In the genomic region with DNA sequence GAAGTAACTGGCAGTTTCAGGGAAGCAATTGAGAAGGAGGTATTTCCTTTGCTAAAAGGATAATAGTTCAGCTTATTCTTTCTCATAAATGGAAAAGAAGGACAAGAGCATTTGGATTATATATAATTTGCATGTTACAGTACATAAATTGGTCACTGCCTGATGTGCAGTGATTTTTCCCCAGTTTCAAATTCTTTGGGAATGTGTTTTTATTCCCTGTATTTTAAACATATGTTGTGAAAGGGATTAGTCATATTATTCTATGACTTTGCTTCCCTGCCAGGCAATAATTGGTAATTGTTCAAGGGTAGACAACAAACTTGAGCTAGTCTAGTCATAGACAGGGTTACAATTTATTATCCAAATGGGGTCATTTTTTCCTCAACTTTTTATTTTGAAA, we compare ENCODE assay signal across 28 cellular contexts.
"Had no signal": no experiment of that assay in that cellular context is flagged by ENCODE, and none has a peak within 500 bp of the region (broad histone marks: within the 10 kb centered on the region; RNA-seq: fewer than 3 reads in every experiment).

No MANE protein-coding gene starts in this region.

- ATAC-seq: esophagus mucosa; gastroesophageal sphincter; pancreas; stimulated activated memory B cell treated with anti-CD40 and anti-IgM and Interleukin-4, amounts not matched to agents 10 μg/mL and 1 μg/mL and 100 μg/mL, for 72 hours; T-helper 17 cell had no signal

- H3K4me3 ChIP-seq: gastroesophageal sphincter, pancreas, prostate gland, sigmoid colon, stomach, suprapubic skin, transverse colon had no signal

- H3K27ac ChIP-seq: brain microvascular endothelial cell, gastroesophageal sphincter, pancreas, prostate gland, sigmoid colon, stomach, suprapubic skin, transverse colon had no signal

- H3K9me3 ChIP-seq: gastroesophageal sphincter, prostate gland, sigmoid colon, stomach, suprapubic skin, transverse colon had no signal

- H3K4me1 ChIP-seq: pancreas, prostate gland, stomach, suprapubic skin had no signal

- H3K27me3 ChIP-seq: brain microvascular endothelial cell, gastroesophageal sphincter, pancreas, sigmoid colon, stomach, suprapubic skin, transverse colon had no signal

- DNase-seq: activated CD4-positive, alpha-beta memory T cell treated with anti-CD3 and anti-CD28 coated beads for 36 hours; activated CD4-positive, alpha-beta T cell treated with anti-CD3 and anti-CD28 coated beads, Interleukin-2, amount 10 ng/mL, durations not matched to agents 24 days and 14 days; activated CD4-positive, CD25-positive, alpha-beta regulatory T cell treated with anti-CD3 and anti-CD28 coated beads, Interleukin-2, amount 50 U/mL, for 72 hours; activated CD8-positive, alpha-beta memory T cell treated with anti-CD3 and anti-CD28 coated beads, Interleukin-2, amount 50 U/mL, for 4 hours; activated gamma-delta T cell; activated naive CD4-positive, alpha-beta T cell treated with anti-CD3 and anti-CD28 coated beads, Interleukin-2, amount 10 ng/mL, durations not matched to agents 7 days and 5 days; activated naive CD8-positive, alpha-beta T cell treated with anti-CD3 and anti-CD28 coated beads, Interleukin-2, amount 10 ng/mL, durations not matched to agents 7 days and 5 days; activated T-cell treated with anti-CD3 and anti-CD28 coated beads, Interleukin-2, amount 50 U/mL, for 1 hour; brain microvascular endothelial cell; cortex of kidney; hippocampal formation; kidney; left colon; naive B cell; nephron progenitor cell; pancreas; sigmoid colon; small intestine; stimulated activated CD4-positive, alpha-beta T cell treated with anti-CD3 and anti-CD28 coated beads, Interleukin-4, amount 100 ng/mL, for 24 hours; stomach; T-helper 17 cell; T1000; transverse colon had no signal

- H3K36me3 ChIP-seq: brain microvascular endothelial cell, gastroesophageal sphincter, pancreas, prostate gland, sigmoid colon, stomach, suprapubic skin, transverse colon had no signal
